In the genomic region with DNA sequence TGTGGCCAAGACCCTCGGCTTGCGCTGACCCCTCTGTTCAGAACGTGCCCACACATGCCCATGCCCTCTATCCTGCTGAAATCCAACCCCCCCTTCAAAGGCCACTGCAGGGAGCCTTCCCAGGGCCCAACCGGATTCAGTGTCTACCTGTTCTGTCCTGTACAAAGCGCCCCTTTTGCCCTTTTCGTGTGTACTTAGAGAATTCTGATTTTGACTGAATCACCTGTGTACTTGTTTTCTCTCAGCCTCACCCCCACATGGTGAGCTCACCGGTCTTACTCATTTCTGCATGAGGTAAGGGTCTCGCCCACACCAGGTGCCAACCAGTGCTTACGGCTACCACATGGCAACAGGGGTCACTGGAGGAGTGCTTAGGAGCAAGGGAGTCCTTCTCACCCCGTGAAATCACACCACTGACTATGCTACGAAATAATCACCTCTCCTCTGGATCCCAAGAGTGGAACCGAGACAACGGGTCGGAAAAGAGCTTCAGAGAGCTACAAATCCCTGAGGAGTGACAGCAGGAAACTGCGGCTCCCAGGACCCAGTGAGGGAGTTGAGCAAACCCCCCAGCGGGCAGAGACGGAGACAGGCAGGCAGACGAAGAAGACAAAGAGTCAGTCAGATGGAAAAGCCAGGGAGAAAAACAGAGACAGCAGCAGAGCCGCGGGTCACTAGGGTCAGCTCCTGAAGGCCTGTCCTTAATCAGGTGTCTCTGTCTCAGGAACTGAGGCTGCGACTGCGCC, we compare ENCODE assay signal across 8 cellular contexts. TPM values are rescaled to one million over a fixed set of nuclear protein-coding genes. Genes with fewer than 3 reads are reported as not detected.
A peak's percentile ranks its signal among the peaks of the same experiment; 100 is the strongest.
DNase-seq lines count a peak whose midpoint lies in the region; ATAC-seq lines count a peak whose summit lies in the region.

No MANE protein-coding gene starts in this region.

- H3K27me3 ChIP-seq in BLaER1 (no peaks in the 10 kb centered on the region), mesenchymal stem cell (ENCODE audit: control insufficient read depth in 1 of 2, insufficient read depth in 1 of 2, low read length in 2 of 2) (no peaks in the 10 kb centered on the region)

- H3K27me3 Mint-ChIP-seq in activated naive CD8-positive, alpha-beta T cell treated with anti-CD3 and anti-CD28 coated beads, Interleukin-2, amount 50 U/mL, for 24 hours = peaks cover 10% of the 10 kb centered on the region

- peak overlapping the region; percentile 92 for H4K8ac ChIP-seq in mesenchymal stem cell (ENCODE audit: low read length)

- peak overlapping the region; percentile 90 for H3K27ac Mint-ChIP-seq in activated naive CD8-positive, alpha-beta T cell treated with anti-CD3 and anti-CD28 coated beads, Interleukin-2, amount 50 U/mL, for 24 hours

- H3K36me3 Mint-ChIP-seq in activated naive CD8-positive, alpha-beta T cell treated with anti-CD3 and anti-CD28 coated beads, Interleukin-2, amount 50 U/mL, for 24 hours (ENCODE audit: low read depth) = no peaks in the 10 kb centered on the region

- H3K4me1 Mint-ChIP-seq in activated naive CD8-positive, alpha-beta T cell treated with anti-CD3 and anti-CD28 coated beads, Interleukin-2, amount 50 U/mL, for 24 hours = peaks cover 58% of the 10 kb centered on the region

- H4K20me1 ChIP-seq in BLaER1 = no peaks in the 10 kb centered on the region

- no peaks in the 10 kb centered on the region for H3K9me3 Mint-ChIP-seq in activated naive CD8-positive, alpha-beta T cell treated with anti-CD3 and anti-CD28 coated beads, Interleukin-2, amount 50 U/mL, for 24 hours

- H3K4me2 ChIP-seq in BLaER1 = peak overlapping the region; percentile 100
- peak overlapping the region; percentile 2 for H3K4me2 ChIP-seq in mesenchymal stem cell (ENCODE audit: low read length, poor library complexity, severe bottlenecking)

- H2BK12ac ChIP-seq in mesenchymal stem cell (ENCODE audit: low read length in 2 of 2) = peak overlapping the region; percentile 97

- no peaks in the 10 kb centered on the region for H3K9me3 ChIP-seq in BLaER1
- H3K9me3 ChIP-seq in mesenchymal stem cell (ENCODE audit: control insufficient read depth, low read length) = no peaks in the 10 kb centered on the region

- H3K36me3 ChIP-seq in BLaER1 = no peaks in the 10 kb centered on the region
- H3K36me3 ChIP-seq in mesenchymal stem cell (ENCODE audit: control insufficient read depth in 1 of 2, insufficient read depth in 2 of 2, low read depth in 1 of 2, low read length in 2 of 2) = no peaks in the 10 kb centered on the region

- H2AFZ ChIP-seq in mesenchymal stem cell (ENCODE audit: low read depth, low read length) = peak overlapping the region; percentile 30

- peak overlapping the region; percentile 76 for H3K9ac ChIP-seq in BLaER1
- peak overlapping the region; percentile 89 for H3K9ac ChIP-seq in mesenchymal stem cell (ENCODE audit: low read length)

- peaks cover 11% of the 10 kb centered on the region for H3K79me1 ChIP-seq in mesenchymal stem cell (replicated peaks; ENCODE audit: low read length, poor library complexity, severe bottlenecking)

- peak overlapping the region; percentile 87 for H3K27ac ChIP-seq in BLaER1
- H3K27ac ChIP-seq in mesenchymal stem cell (ENCODE audit: low read length, poor library complexity, severe bottlenecking) = peak overlapping the region; percentile 98
- H3K27ac ChIP-seq in temporal lobe (ENCODE audit: low read depth, low read length) = peak overlapping the region; percentile 15

- 57% methylated on average over 22 of the region's 22 CpGs for WGBS in mesenchymal stem cell

- peak overlapping the region; percentile 79 to 96 for H3K18ac ChIP-seq in mesenchymal stem cell (ENCODE audit: low read depth in 1 of 2, low read length in 2 of 2)

- no peak overlapping the region for H3K23ac ChIP-seq in mesenchymal stem cell (ENCODE audit: low read length in 2 of 2)

- peak overlapping the region; percentile 36 for H2BK120ac ChIP-seq in mesenchymal stem cell (ENCODE audit: low read depth, low read length)

- peak; percentile 75 for DNase-seq in M059J (ENCODE audit: low read depth)
- peak; percentile 60 for DNase-seq in activated naive CD8-positive, alpha-beta T cell treated with anti-CD3 and anti-CD28 coated beads, Interleukin-2, amount 50 U/mL, for 24 hours
- peak; percentile 62 for DNase-seq in mesenchymal stem cell
- DNase-seq in epidermal melanocyte (ENCODE audit: insufficient read length, low spot score) = no peak

- H3K4me3 ChIP-seq in BLaER1 (peak overlapping the region; percentile 61), mesenchymal stem cell (ENCODE audit: insufficient read depth in 1 of 2, low read depth in 1 of 2, low read length in 2 of 2) (peak overlapping the region in 1 of 2 experiments; percentile 71)

- peak overlapping the region; percentile 86 to 95 for H3K4ac ChIP-seq in mesenchymal stem cell (ENCODE audit: low read depth in 1 of 2, low read length in 2 of 2)

- peak overlapping the region; percentile 95 for H2AK5ac ChIP-seq in mesenchymal stem cell (ENCODE audit: low read length, severe bottlenecking)

- ATAC-seq in activated naive CD8-positive, alpha-beta T cell treated with anti-CD3 and anti-CD28 coated beads, Interleukin-2, amount 50 U/mL, for 24 hours = peak; percentile 9
- ATAC-seq in HG03135 (IDR thresholded peaks at IDR 0.05; ENCODE audit: unreplicated experiment) (no peak), HG02571 (IDR thresholded peaks at IDR 0.05; ENCODE audit: unreplicated experiment) (no peak)

- H3K4me3 Mint-ChIP-seq in activated naive CD8-positive, alpha-beta T cell treated with anti-CD3 and anti-CD28 coated beads, Interleukin-2, amount 50 U/mL, for 24 hours = peak overlapping the region; percentile 43

- H2BK5ac ChIP-seq in mesenchymal stem cell (ENCODE audit: low read depth, low read length, poor library complexity, severe bottlenecking) = peak overlapping the region; percentile 93

- peak overlapping the region; percentile 85 for H2BK15ac ChIP-seq in mesenchymal stem cell (ENCODE audit: low read depth, poor library complexity, severe bottlenecking)

- H4K91ac ChIP-seq in mesenchymal stem cell (ENCODE audit: low read length) = peak overlapping the region; percentile 94

- H3K14ac ChIP-seq in mesenchymal stem cell (ENCODE audit: low read length in 2 of 2) = peak overlapping the region in 1 of 2 experiments; percentile 88

- H3K4me1 ChIP-seq in BLaER1 = peaks cover 63% of the 10 kb centered on the region
- H3K4me1 ChIP-seq in mesenchymal stem cell (ENCODE audit: control insufficient read depth, insufficient read depth, low read depth, low read length) = peaks cover 45% of the 10 kb centered on the region

RNA-seq across cellular contexts. Expression of gene S100A2, which starts 2.1 kb away (rescaled TPM):
- total RNA-seq in M059J (2014; rRNA removed; shearing (Covaris generic)) = 14.4 and 19.6 TPM in 2 replicates
- 8.6 TPM for polyA plus RNA-seq in mesenchymal stem cell (2013, experiment 1 of 2)
- polyA plus RNA-seq in mesenchymal stem cell (2013, experiment 2 of 2) = 7.0 TPM
- not detected for total RNA-seq in temporal lobe

RNA-seq across cellular contexts. Expression of gene S100A3, which starts 18.7 kb away (rescaled TPM):
- total RNA-seq in M059J (2014; rRNA removed; shearing (Covaris generic)) = 5.2 and 5.8 TPM in 2 replicates
- polyA plus RNA-seq in mesenchymal stem cell (2013, experiment 1 of 2) = 17.9 TPM
- polyA plus RNA-seq in mesenchymal stem cell (2013, experiment 2 of 2) = 18.8 TPM
- total RNA-seq in temporal lobe = not detected

RNA-seq across cellular contexts. Expression of gene S100A4, which starts 22.2 kb away (rescaled TPM):
- 2.9 and 12.3 TPM in 2 replicates for total RNA-seq in M059J (2014; rRNA removed; shearing (Covaris generic))
- polyA plus RNA-seq in mesenchymal stem cell (2013, experiment 1 of 2) = 636 TPM
- 654 TPM for polyA plus RNA-seq in mesenchymal stem cell (2013, experiment 2 of 2)
- total RNA-seq in temporal lobe = 0.98 TPM

RNA-seq across cellular contexts. Expression of gene S100A5, which starts 27.1 kb away (rescaled TPM):
- total RNA-seq in M059J (2014; rRNA removed; shearing (Covaris generic)) = not detected in 2 replicates
- 0.08 TPM for polyA plus RNA-seq in mesenchymal stem cell (2013, experiment 1 of 2)
- not detected for polyA plus RNA-seq in mesenchymal stem cell (2013, experiment 2 of 2)
- total RNA-seq in temporal lobe = not detected

RNA-seq across cellular contexts. Expression of gene S100A6, which starts 32.0 kb away (rescaled TPM):
- total RNA-seq in M059J (2014; rRNA removed; shearing (Covaris generic)) = 526 and 547 TPM in 2 replicates
- polyA plus RNA-seq in mesenchymal stem cell (2013, experiment 1 of 2) = 1,233 TPM
- polyA plus RNA-seq in mesenchymal stem cell (2013, experiment 2 of 2) = 1,286 TPM
- total RNA-seq in temporal lobe = 8.1 TPM

Comparison
In these comparisons a context has a peak if more than half of its experiments do, and no peak if none do; other contexts are left out.
1. H3K27ac ChIP-seq: peak in every context shown above with its lines; median percentile 98 in mesenchymal stem cell; 87 in BLaER1; 15 in temporal lobe.
2. RNA of gene S100A2, which starts 2.1 kb away (total RNA-seq): 14.4 to 19.6 TPM in M059J; not detected in temporal lobe (single experiment); every median in the first group is over 10 times any median in the second.